8 cellular contexts compared by ENCODE assay signal in genomic region chr16:12546918-12547607, GRCh38.
DNase-seq lines count a peak whose midpoint lies in the region; ATAC-seq and TF ChIP-seq lines count a peak whose summit lies in the region.

No MANE protein-coding gene starts in this region.

- H3K36me3 Mint-ChIP-seq in activated T-helper 17 cell treated with anti-CD3 and anti-CD28 coated beads, Interleukin-2, amount 50 U/mL, for 72 hours (ENCODE audit: low read depth): peaks cover 16% of the 10 kb centered on the region

- H3K4me3 Mint-ChIP-seq in activated T-helper 17 cell treated with anti-CD3 and anti-CD28 coated beads, Interleukin-2, amount 50 U/mL, for 72 hours: peak overlapping the region; percentile 69

- DNase-seq in cerebellum (ENCODE audit: low spot score) (no peak), HT-29 (ENCODE audit: low spot score) (no peak), COLO829 (ENCODE audit: low spot score) (no peak), NCI-H2171 treated with DMSO at 0.1 percent for 48 hours (lab: John Stamatoyannopoulos, UW) (no peak)

- H3K9me3 Mint-ChIP-seq in activated T-helper 17 cell treated with anti-CD3 and anti-CD28 coated beads, Interleukin-2, amount 50 U/mL, for 72 hours: no peaks in the 10 kb centered on the region

- TF ChIP-seq POLR2A in GM15510 (IDR thresholded peaks at IDR 0.05; ENCODE audit: borderline replicate concordance, extremely low read depth, insufficient read length): peak; percentile 26

- ATAC-seq in GM19463 (IDR thresholded peaks at IDR 0.05; ENCODE audit: unreplicated experiment) (peak; percentile 49), HG03159 (IDR thresholded peaks at IDR 0.05; ENCODE audit: unreplicated experiment) (peak; percentile 57)
- ATAC-seq in activated T-helper 17 cell treated with anti-CD3 and anti-CD28 coated beads, Interleukin-2, amount 50 U/mL, for 72 hours (replicated peaks): peak; percentile 43

- H3K4me1 Mint-ChIP-seq in activated T-helper 17 cell treated with anti-CD3 and anti-CD28 coated beads, Interleukin-2, amount 50 U/mL, for 72 hours: peaks cover 18% of the 10 kb centered on the region

- no peaks in the 10 kb centered on the region for H3K27me3 Mint-ChIP-seq in activated T-helper 17 cell treated with anti-CD3 and anti-CD28 coated beads, Interleukin-2, amount 50 U/mL, for 72 hours

- peak overlapping the region; percentile 85 for H3K27ac Mint-ChIP-seq in activated T-helper 17 cell treated with anti-CD3 and anti-CD28 coated beads, Interleukin-2, amount 50 U/mL, for 72 hours
